ENCODE assay signal across 8 cellular contexts in the genomic region with DNA sequence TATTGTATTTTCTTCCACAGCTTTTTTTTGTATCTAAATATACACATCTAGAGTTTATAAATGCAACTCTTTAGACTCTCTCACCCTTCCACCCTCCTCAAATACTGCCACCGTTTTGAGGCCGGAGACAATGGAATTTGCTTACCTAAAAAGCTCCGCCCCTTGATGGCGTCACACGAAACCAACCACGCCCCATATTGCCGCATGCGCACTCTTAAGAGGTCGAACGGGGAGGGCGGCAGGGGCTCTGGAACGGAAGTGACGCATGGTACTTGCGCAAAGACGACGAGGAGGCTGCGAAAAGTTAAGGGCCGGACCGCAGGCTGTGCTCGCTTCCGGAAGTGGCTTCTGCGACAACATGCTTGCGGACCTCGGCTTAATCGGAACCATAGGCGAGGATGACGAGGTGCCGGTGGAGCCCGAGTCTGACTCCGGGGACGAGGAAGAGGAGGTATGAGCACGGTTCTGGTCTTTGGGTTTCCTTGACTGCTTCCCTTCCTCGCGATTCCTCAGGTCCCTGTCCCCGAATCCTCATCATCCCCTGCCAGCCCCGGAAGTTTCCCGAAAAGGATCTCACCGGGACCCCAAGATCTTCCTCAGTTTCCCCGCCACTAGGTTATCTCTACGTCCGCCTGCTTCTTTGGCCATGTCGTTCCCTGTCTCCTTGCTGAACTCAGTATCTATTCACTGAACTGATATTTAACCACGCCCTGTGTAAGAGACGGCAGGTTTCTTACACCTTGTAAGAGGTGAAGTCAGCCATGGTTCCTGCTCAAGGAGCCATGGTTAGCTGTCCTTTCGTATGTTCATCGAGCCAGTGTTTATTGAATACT. TPM values are rescaled to one million over a fixed set of nuclear protein-coding genes. Genes with fewer than 3 reads are reported as not detected.
DNase-seq lines count a peak whose midpoint lies in the region; ATAC-seq and TF ChIP-seq lines count a peak whose summit lies in the region.

A gene with protein sequence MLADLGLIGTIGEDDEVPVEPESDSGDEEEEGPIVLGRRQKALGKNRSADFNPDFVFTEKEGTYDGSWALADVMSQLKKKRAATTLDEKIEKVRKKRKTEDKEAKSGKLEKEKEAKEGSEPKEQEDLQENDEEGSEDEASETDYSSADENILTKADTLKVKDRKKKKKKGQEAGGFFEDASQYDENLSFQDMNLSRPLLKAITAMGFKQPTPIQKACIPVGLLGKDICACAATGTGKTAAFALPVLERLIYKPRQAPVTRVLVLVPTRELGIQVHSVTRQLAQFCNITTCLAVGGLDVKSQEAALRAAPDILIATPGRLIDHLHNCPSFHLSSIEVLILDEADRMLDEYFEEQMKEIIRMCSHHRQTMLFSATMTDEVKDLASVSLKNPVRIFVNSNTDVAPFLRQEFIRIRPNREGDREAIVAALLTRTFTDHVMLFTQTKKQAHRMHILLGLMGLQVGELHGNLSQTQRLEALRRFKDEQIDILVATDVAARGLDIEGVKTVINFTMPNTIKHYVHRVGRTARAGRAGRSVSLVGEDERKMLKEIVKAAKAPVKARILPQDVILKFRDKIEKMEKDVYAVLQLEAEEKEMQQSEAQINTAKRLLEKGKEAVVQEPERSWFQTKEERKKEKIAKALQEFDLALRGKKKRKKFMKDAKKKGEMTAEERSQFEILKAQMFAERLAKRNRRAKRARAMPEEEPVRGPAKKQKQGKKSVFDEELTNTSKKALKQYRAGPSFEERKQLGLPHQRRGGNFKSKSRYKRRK (plus strand): TSS at position 326 of the 833 bp plus-strand sequence. CDS start 33 bp downstream, at position 359.

- no peaks in the 10 kb centered on the region for H3K9me3 ChIP-seq in prostate gland

- intact Hi-C loops in left ventricle myocardium superior (cut with micrococcal nuclease), result no loop called here
- intact Hi-C loops in prostate gland (cut with DNase I), result no loop called here

- under 1% methylated on average over 46 of the region's 46 CpGs for WGBS in prostate gland
- under 1% methylated on average over 46 of the region's 46 CpGs for WGBS in urinary bladder

- H3K4me3 ChIP-seq in prostate gland, result peak within 1 kb of the TSS; percentile 64 to 79
- peak within 1 kb of the TSS; percentile 61 for H3K4me3 ChIP-seq in urinary bladder (ENCODE audit: low read depth, low read length)

- peaks cover 0 to 7% of the 10 kb centered on the region in 2 donors for H3K36me3 ChIP-seq in prostate gland
- no peaks in the 10 kb centered on the region for H3K36me3 ChIP-seq in urinary bladder (ENCODE audit: insufficient read depth)

- H3K27ac ChIP-seq in angular gyrus (ENCODE audit: low read depth, low read length) (peak within 1 kb of the TSS; percentile 61), prostate gland (peak within 1 kb of the TSS; percentile 85 to 88), urinary bladder (ENCODE audit: low read depth) (peak within 1 kb of the TSS; percentile 69)

- TF ChIP-seq POLR2A in GM15510 (IDR thresholded peaks at IDR 0.05; ENCODE audit: borderline replicate concordance, extremely low read depth, insufficient read length) (peak; percentile 92), prostate gland (IDR thresholded peaks at IDR 0.05) (peak; percentile 87)

- DNase-seq in NCI-H187 (lab: John Stamatoyannopoulos, UW), result peak; percentile 93 to 97
- DNase-seq in T-helper 2 cell, result peak; percentile 87 to 99 (median 95)
- peak; percentile 96 for DNase-seq in left ventricle myocardium superior
- peak; percentile 98 for DNase-seq in prostate gland (ENCODE audit: low spot score)

- ATAC-seq in HG02885 (IDR thresholded peaks at IDR 0.05; ENCODE audit: poor library complexity, unreplicated experiment) (peak; percentile 94), left ventricle myocardium superior (peak; percentile 98)

- H3K4me1 ChIP-seq in prostate gland (replicated peaks) (peaks cover 3% of the 10 kb centered on the region), urinary bladder (ENCODE audit: insufficient read depth) (no peaks in the 10 kb centered on the region)

- TF ChIP-seq CTCF in prostate gland (IDR thresholded peaks at IDR 0.05), result peak in 1 of 4 experiments; percentile 19

- H3K27me3 ChIP-seq in prostate gland (replicated peaks; ENCODE audit: insufficient read depth), result no peaks in the 10 kb centered on the region

RNA-seq across cellular contexts. Expression of the gene that starts here (rescaled TPM):
- total RNA-seq in left ventricle myocardium superior (13.4 TPM), prostate gland (10 to 100 TPM; 32.9 to 35.0 TPM), urinary bladder (17.9 TPM)
- 36.1 TPM for polyA plus RNA-seq in urinary bladder

Comparison
In these comparisons a context has a peak if more than half of its experiments do, and no peak if none do; other contexts are left out.
1. Peak in every context shown above with its lines: DNase-seq, ATAC-seq, H3K4me3 ChIP-seq and H3K27ac ChIP-seq.